In genomic region chr22:42468841-42469240, GRCh38 we compare ENCODE assay signal across 17 cellular contexts. TPM values are rescaled to one million over a fixed set of nuclear protein-coding genes. Genes with fewer than 3 reads are reported as not detected.
DNase-seq lines count a peak whose midpoint lies in the region; FAIRE-seq and TF ChIP-seq lines count a peak whose summit lies in the region.
"Had no signal": no experiment of that assay in that cellular context is flagged by ENCODE, and none has a peak within 500 bp of the region (broad histone marks: within the 10 kb centered on the region; RNA-seq: fewer than 3 reads in every experiment).

No MANE protein-coding gene starts in this region.

- no peak for FAIRE-seq in D721Med (lab: Jason Lieb, UNC)
- FAIRE-seq: A204.1 had no signal

- no peak overlapping the region for H3K4me3 ChIP-seq in AG09309 (ENCODE audit: control insufficient read depth, low read depth, low read length)
- no peak overlapping the region for H3K4me3 ChIP-seq in foreskin fibroblast (ENCODE audit: low read depth in 1 of 2, low read length in 2 of 2)
- H3K4me3 ChIP-seq in transverse colon: no peak overlapping the region

- H3K36me3 Mint-ChIP-seq in HFFc6 (ENCODE audit: low read depth): no peaks in the 10 kb centered on the region

- TF ChIP-seq EP300 in transverse colon (IDR thresholded peaks at IDR 0.05; ENCODE audit: low read depth): no peak

- DNase-seq in AG09309 (ENCODE audit: low read depth) (peak; percentile 3), HFFc6 (peak; percentile 10), RKO (ENCODE audit: low spot score) (peak; percentile 30), foreskin fibroblast (peak; percentile 15 to 46), D721Med (ENCODE audit: insufficient read length, low spot score) (no peak), transverse colon (no peak), mesenteric fat pad (ENCODE audit: low spot score) (no peak), HEK293T (ENCODE audit: extremely low spot score) (no peak)
- DNase-seq: AML-193, DMS79, NCI-H1105 treated with DMSO at 0.1 percent for 48 hours, NCI-H187, NCI-H446 treated with DMSO at 0.1 percent for 48 hours, NCI-H748 treated with DMSO at 0.1 percent for 48 hours, SHP77 had no signal

- no peaks in the 10 kb centered on the region for H3K4me1 Mint-ChIP-seq in HFFc6 (ENCODE audit: low read depth)

- H3K27me3 ChIP-seq in transverse colon: no peaks in the 10 kb centered on the region

- H3K36me3 ChIP-seq in transverse colon: no peaks in the 10 kb centered on the region

- no peak for TF ChIP-seq POLR2A in transverse colon (IDR thresholded peaks at IDR 0.05)

- CTCF ChIA-PET in HEK293T (lab: Yijun Ruan, JAX): no interaction called here

- no peak for TF ChIP-seq CTCF in AG09309 (IDR thresholded peaks at IDR 0.05; ENCODE audit: control insufficient read depth, insufficient read depth, low read depth, low read length, missing control alignments)
- TF ChIP-seq CTCF in HFFc6 (IDR thresholded peaks at IDR 0.05): no peak
- TF ChIP-seq CTCF in foreskin fibroblast (IDR thresholded peaks at IDR 0.05; ENCODE audit: low read depth, low read length): no peak
- TF ChIP-seq CTCF in D721Med (IDR thresholded peaks at IDR 0.05; ENCODE audit: insufficient read depth, missing control alignments): no peak
- no peak for TF ChIP-seq CTCF in transverse colon (IDR thresholded peaks at IDR 0.05)

- POLR2A ChIA-PET in HEK293T (lab: Yijun Ruan, JAX): no interaction called here

- H3K4me3 Mint-ChIP-seq in HFFc6: no peak overlapping the region

- H3K27ac Mint-ChIP-seq in HFFc6: no peak overlapping the region

- H3K9me3 Mint-ChIP-seq in HFFc6: no peaks in the 10 kb centered on the region

- in situ Hi-C loops in transverse colon (cut with MboI; ENCODE audit: low pct_ligation_motif_present in 1 of 4, low pct_unique_long_range_greater_than_20kb in 1 of 4, low sequenced_read_pairs in 3 of 4): no loop called here

- WGBS in transverse colon (ENCODE audit: low coverage in 1 of 2), 2 donors: 82 to 90% methylated on average over 1 to 2 of the region's 2 CpGs

- no peaks in the 10 kb centered on the region for H3K4me1 ChIP-seq in transverse colon

- peaks cover 30% of the 10 kb centered on the region for H3K27me3 Mint-ChIP-seq in HFFc6 (ENCODE audit: insufficient read depth)

- no peaks in the 10 kb centered on the region for H3K9me3 ChIP-seq in transverse colon

- no peak overlapping the region for H3K27ac ChIP-seq in transverse colon

- intact Hi-C loops in transverse colon (cut with DNase I; ENCODE audit: low total_unique reads): no loop called here

TF ChIP-seq in HEK293T, 16 proteins besides CTCF, POLR2A, EP300 and RAD21:
- TF ChIP-seq CTBP1 (IDR thresholded peaks at IDR 0.05; ENCODE audit: borderline replicate concordance) (no peak), L3MBTL2 (conservative IDR thresholded peaks at IDR 0.05) (no peak), BHLHE40 (IDR thresholded peaks at IDR 0.05; ENCODE audit: borderline replicate concordance) (no peak), LEF1 (IDR thresholded peaks at IDR 0.05; ENCODE audit: borderline replicate concordance) (no peak), ARNT (IDR thresholded peaks at IDR 0.05) (no peak), TARDBP (IDR thresholded peaks at IDR 0.05) (no peak)

RNA-seq across cellular contexts. Expression of gene NFAM1, which starts 36.6 kb away (rescaled TPM):
- not detected for total RNA-seq in HFFc6 (2021; fragmentation: NEBNext Ultra II Directional; extraction: Animal tissue kit (Norgen Biotek cat#: 25700))
- total RNA-seq in transverse colon (1 to 10 TPM in 2 of 4 donors, not detected in 2; 1.1 to 1.4 TPM), mesenteric fat pad (17.6 TPM)
- total RNA-seq: H4 had no signal

RNA-seq across cellular contexts. Expression of gene RRP7A, which starts 50.8 kb away (rescaled TPM):
- 100 to 1,000 TPM in 2 of 6 experiments, 10 to 100 TPM in 4; 88.7 to 107 (median 97.5) TPM for total RNA-seq in HFFc6 (2021; fragmentation: NEBNext Ultra II Directional; extraction: Animal tissue kit (Norgen Biotek cat#: 25700))
- total RNA-seq in transverse colon: 10 to 100 TPM; 13.1 to 27.0 (median 17.2) TPM
- 44.8 TPM for total RNA-seq in mesenteric fat pad

Comparison
In these comparisons a context has a peak if more than half of its experiments do, and no peak if none do; other contexts are left out.
1. DNase-seq: peak in AG09309 (single experiment), HFFc6 (single experiment), RKO (single experiment) and foreskin fibroblast (2 of 2); none in D721Med (single experiment), transverse colon (single experiment), mesenteric fat pad (single experiment) and HEK293T (single experiment).